ENCODE assay signal across 1 cellular context in the genomic region with DNA sequence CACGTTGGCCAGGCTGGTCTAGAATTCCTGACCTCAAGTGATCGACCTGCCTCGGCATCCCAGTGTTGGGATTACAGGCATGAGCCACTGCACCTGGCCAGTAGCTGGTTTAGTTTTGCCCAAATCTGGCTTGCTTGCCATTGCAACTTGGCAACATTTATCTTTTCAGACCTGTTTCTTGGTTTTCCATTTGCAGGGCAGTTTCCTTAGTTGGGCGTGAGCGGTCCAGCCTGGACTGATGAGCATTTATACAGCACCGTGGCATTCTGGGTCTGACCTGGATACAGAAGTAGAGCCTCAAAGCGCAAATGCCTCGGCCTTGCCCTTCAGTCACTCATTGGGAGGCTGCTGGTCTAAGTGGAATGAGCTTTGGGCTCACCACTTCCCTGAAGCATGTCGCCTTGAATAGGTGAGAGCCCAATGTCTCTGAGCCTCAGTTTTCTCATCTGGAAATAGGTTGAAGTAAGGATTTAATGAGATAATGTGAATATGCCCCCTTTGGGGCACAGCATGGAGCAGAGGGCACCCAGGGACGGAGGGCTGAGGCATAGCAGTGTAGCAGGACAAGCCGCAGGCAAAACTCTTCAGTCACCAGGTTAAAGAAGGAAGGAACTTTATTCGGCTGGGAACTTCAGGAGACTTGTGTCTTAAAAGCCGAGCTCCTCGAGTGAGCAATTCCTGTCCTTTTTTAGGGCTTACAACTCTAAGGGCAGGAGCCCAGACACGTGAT. TPM values are rescaled to one million over a fixed set of nuclear protein-coding genes. Genes with fewer than 3 reads are reported as not detected.
"Had no signal": no experiment of that assay in that cellular context is flagged by ENCODE, and none has a peak within 500 bp of the region (broad histone marks: within the 10 kb centered on the region; RNA-seq: fewer than 3 reads in every experiment).

No MANE protein-coding gene starts in this region.

RNA-seq across cellular contexts. Expression of a gene that starts 23.3 kb away (rescaled TPM):
- polyA plus RNA-seq: adrenal gland had no signal
